In the genomic region with DNA sequence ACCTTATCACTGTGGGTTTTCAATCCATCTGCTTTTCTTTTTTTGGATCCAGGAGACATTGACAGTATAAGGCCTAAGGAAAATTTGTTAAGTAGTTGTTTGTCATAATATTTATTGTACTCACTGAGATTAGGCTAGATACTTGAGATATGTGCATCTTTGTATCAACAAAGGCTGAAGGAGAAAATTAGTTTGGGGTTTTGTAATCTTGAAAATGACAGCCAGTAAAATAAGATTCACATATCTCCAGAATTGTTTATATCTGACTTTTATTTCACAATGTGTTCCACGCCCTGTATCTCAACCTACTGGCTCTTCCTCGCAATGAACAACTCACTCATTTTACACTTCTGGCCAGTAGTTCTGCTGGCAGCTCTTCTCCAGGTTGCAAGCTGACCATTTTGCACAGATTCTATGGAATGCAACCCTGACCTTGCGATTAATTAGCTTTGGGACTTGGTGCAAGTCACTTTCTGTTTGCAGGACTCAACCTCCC, we compare ENCODE assay signal across 17 cellular contexts.
A peak's percentile ranks its signal among the peaks of the same experiment; 100 is the strongest.
DNase-seq lines count a peak whose midpoint lies in the region; ATAC-seq and TF ChIP-seq lines count a peak whose summit lies in the region.
"Had no signal": no experiment of that assay in that cellular context is flagged by ENCODE, and none has a peak within 500 bp of the region (broad histone marks: within the 10 kb centered on the region; RNA-seq: fewer than 3 reads in every experiment).

No MANE protein-coding gene starts in this region.

- H3K4me3 ChIP-seq in HEK293 (ENCODE audit: low read depth, low read length) (no peak overlapping the region), fibroblast of the aortic adventitia (ENCODE audit: low read depth, low read length) (no peak overlapping the region)
- H3K4me3 ChIP-seq: BLaER1, GM23248 had no signal

- H3K36me3 ChIP-seq in HEK293 (ENCODE audit: control insufficient read depth in 2 of 2, insufficient read depth in 1 of 2, low read length in 2 of 2): no peaks in the 10 kb centered on the region
- H3K36me3 ChIP-seq: BLaER1 had no signal

- CTCF ChIA-PET in HEK293 (lab: Yijun Ruan, JAX): interaction anchor here (0.6 kb wide), 1 partner anchor 352 kb away, joined by 6 read pairs; no protein-coding TSS in a partner anchor

- no peaks in the 10 kb centered on the region for H3K9me3 ChIP-seq in HEK293 (ENCODE audit: control insufficient read depth, insufficient read depth, low read depth, low read length)
- H3K9me3 ChIP-seq: BLaER1, Caco-2 had no signal

- POLR2A ChIA-PET in HEK293 (lab: Yijun Ruan, JAX): no interaction called here

- peaks cover 16% of the 10 kb centered on the region for H3K4me1 ChIP-seq in HEK293 (ENCODE audit: control insufficient read depth, insufficient read depth, low read length)
- H3K4me1 ChIP-seq: BLaER1 had no signal

- no peak for ATAC-seq in GM18858 (IDR thresholded peaks at IDR 0.05; ENCODE audit: unreplicated experiment)
- ATAC-seq: CD8-positive, alpha-beta T cell had no signal

- no peak overlapping the region for H3K27ac ChIP-seq in HEK293 (ENCODE audit: extremely low read depth, low read depth, low read length)
- H3K27ac ChIP-seq: 22Rv1, BLaER1, C4-2B, GM23248 had no signal

- DNase-seq in RPMI7951 (ENCODE audit: low read depth) (peak; percentile 10), fibroblast of the aortic adventitia (ENCODE audit: low read depth) (peak; percentile 1), NCI-H2029 (lab: John Stamatoyannopoulos, UW) (no peak), NCI-H1048 (lab: John Stamatoyannopoulos, UW) (no peak)
- DNase-seq: Caco-2; CD4-positive, CD25-positive, alpha-beta regulatory T cell; CD8-positive, alpha-beta T cell; DMS153; DND-41; GM23248; H7; HCEC 1CT had no signal

- TF ChIP-seq CTCF in HEK293 (tag by site-specific recombination; IDR thresholded peaks at IDR 0.05): no peak
- no peak for TF ChIP-seq CTCF in fibroblast of the aortic adventitia (IDR thresholded peaks at IDR 0.05; ENCODE audit: insufficient read depth, low read length)

TF ChIP-seq in HEK293, 187 proteins besides CTCF, POLR2A, EP300 and RAD21:
- TF ChIP-seq ZXDB (tag by site-specific recombination; IDR thresholded peaks at IDR 0.05) (no peak), ZNF560 (tag by site-specific recombination; IDR thresholded peaks at IDR 0.05; ENCODE audit: borderline replicate concordance) (no peak), KLF1 (tag by site-specific recombination; IDR thresholded peaks at IDR 0.05) (no peak), BCL11B (tag by site-specific recombination; IDR thresholded peaks at IDR 0.05; ENCODE audit: low read depth) (no peak), ZNF558 (tag by site-specific recombination; IDR thresholded peaks at IDR 0.05) (no peak), KLF8 (tag by site-specific recombination; IDR thresholded peaks at IDR 0.05) (no peak), ZNF121 (tag by site-specific recombination; IDR thresholded peaks at IDR 0.05) (no peak), ZNF670 (tag by site-specific recombination; IDR thresholded peaks at IDR 0.05; ENCODE audit: low read depth) (no peak), MYNN (tag by site-specific recombination; IDR thresholded peaks at IDR 0.05; ENCODE audit: borderline replicate concordance) (no peak), ZNF341 (tag by site-specific recombination; IDR thresholded peaks at IDR 0.05; ENCODE audit: low read depth) (peak; percentile 41; the same call in 1 of the 2 replicates)
- TF ChIP-seq, protein P1, sequence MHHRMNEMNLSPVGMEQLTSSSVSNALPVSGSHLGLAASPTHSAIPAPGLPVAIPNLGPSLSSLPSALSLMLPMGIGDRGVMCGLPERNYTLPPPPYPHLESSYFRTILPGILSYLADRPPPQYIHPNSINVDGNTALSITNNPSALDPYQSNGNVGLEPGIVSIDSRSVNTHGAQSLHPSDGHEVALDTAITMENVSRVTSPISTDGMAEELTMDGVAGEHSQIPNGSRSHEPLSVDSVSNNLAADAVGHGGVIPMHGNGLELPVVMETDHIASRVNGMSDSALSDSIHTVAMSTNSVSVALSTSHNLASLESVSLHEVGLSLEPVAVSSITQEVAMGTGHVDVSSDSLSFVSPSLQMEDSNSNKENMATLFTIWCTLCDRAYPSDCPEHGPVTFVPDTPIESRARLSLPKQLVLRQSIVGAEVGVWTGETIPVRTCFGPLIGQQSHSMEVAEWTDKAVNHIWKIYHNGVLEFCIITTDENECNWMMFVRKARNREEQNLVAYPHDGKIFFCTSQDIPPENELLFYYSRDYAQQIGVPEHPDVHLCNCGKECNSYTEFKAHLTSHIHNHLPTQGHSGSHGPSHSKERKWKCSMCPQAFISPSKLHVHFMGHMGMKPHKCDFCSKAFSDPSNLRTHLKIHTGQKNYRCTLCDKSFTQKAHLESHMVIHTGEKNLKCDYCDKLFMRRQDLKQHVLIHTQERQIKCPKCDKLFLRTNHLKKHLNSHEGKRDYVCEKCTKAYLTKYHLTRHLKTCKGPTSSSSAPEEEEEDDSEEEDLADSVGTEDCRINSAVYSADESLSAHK (tag by site-specific recombination; IDR thresholded peaks at IDR 0.05): no peak
- TF ChIP-seq, protein P2, sequence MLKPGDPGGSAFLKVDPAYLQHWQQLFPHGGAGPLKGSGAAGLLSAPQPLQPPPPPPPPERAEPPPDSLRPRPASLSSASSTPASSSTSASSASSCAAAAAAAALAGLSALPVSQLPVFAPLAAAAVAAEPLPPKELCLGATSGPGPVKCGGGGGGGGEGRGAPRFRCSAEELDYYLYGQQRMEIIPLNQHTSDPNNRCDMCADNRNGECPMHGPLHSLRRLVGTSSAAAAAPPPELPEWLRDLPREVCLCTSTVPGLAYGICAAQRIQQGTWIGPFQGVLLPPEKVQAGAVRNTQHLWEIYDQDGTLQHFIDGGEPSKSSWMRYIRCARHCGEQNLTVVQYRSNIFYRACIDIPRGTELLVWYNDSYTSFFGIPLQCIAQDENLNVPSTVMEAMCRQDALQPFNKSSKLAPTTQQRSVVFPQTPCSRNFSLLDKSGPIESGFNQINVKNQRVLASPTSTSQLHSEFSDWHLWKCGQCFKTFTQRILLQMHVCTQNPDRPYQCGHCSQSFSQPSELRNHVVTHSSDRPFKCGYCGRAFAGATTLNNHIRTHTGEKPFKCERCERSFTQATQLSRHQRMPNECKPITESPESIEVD (tag by site-specific recombination; IDR thresholded peaks at IDR 0.05): peak; percentile 16; the same call in 1 of the 2 replicates
- TF ChIP-seq, protein P3, sequence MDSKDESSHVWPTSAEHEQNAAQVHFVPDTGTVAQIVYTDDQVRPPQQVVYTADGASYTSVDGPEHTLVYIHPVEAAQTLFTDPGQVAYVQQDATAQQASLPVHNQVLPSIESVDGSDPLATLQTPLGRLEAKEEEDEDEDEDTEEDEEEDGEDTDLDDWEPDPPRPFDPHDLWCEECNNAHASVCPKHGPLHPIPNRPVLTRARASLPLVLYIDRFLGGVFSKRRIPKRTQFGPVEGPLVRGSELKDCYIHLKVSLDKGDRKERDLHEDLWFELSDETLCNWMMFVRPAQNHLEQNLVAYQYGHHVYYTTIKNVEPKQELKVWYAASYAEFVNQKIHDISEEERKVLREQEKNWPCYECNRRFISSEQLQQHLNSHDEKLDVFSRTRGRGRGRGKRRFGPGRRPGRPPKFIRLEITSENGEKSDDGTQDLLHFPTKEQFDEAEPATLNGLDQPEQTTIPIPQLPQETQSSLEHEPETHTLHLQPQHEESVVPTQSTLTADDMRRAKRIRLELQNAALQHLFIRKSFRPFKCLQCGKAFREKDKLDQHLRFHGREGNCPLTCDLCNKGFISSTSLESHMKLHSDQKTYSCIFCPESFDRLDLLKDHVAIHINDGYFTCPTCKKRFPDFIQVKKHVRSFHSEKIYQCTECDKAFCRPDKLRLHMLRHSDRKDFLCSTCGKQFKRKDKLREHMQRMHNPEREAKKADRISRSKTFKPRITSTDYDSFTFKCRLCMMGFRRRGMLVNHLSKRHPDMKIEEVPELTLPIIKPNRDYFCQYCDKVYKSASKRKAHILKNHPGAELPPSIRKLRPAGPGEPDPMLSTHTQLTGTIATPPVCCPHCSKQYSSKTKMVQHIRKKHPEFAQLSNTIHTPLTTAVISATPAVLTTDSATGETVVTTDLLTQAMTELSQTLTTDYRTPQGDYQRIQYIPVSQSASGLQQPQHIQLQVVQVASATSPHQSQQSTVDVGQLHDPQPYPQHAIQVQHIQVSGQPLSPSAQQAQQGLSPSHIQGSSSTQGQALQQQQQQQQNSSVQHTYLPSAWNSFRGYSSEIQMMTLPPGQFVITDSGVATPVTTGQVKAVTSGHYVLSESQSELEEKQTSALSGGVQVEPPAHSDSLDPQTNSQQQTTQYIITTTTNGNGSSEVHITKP (tag by site-specific recombination; IDR thresholded peaks at IDR 0.05): no peak

Comparison
In these comparisons a context has a peak if more than half of its experiments do, and no peak if none do; other contexts are left out.
1. DNase-seq: peak in RPMI7951 (single experiment) and fibroblast of the aortic adventitia (single experiment); none in NCI-H2029 (single experiment) and NCI-H1048 (single experiment).